15 cellular contexts compared by ENCODE assay signal in genomic region chr6:45494734-45495133, GRCh38.
DNase-seq lines count a peak whose midpoint lies in the region; ATAC-seq lines count a peak whose summit lies in the region.
"Had no signal": no experiment of that assay in that cellular context is flagged by ENCODE, and none has a peak within 500 bp of the region (broad histone marks: within the 10 kb centered on the region; RNA-seq: fewer than 3 reads in every experiment).

No MANE protein-coding gene starts in this region.

- no peak overlapping the region for H4K91ac ChIP-seq in trophoblast cell (ENCODE audit: low read depth, low read length)

- peaks cover 23 to 52% (median 42%) of the 10 kb centered on the region in 4 donors for H3K4me1 Mint-ChIP-seq in CD4-positive, CD25-positive, alpha-beta regulatory T cell
- H3K4me1 Mint-ChIP-seq in T-cell: peaks cover 49 to 63% (median 55%) of the 10 kb centered on the region in 3 donors
- H3K4me1 Mint-ChIP-seq in central memory CD8-positive, alpha-beta T cell: peaks cover 39% of the 10 kb centered on the region

- H2BK120ac ChIP-seq in trophoblast cell (ENCODE audit: insufficient read depth, low read length, poor library complexity): no peak overlapping the region

- H3K27me3 ChIP-seq in CD4-positive, CD25-positive, alpha-beta regulatory T cell (ENCODE audit: control insufficient read depth, insufficient read depth, low read length): no peaks in the 10 kb centered on the region
- H3K27me3 ChIP-seq in trophoblast cell (ENCODE audit: insufficient read depth, low read length): no peaks in the 10 kb centered on the region

- H2AK5ac ChIP-seq in trophoblast cell (ENCODE audit: low read length): no peak overlapping the region

- no peak overlapping the region for H3K27ac ChIP-seq in CD4-positive, CD25-positive, alpha-beta regulatory T cell (ENCODE audit: insufficient read depth, low read length, poor library complexity, severe bottlenecking)
- no peak overlapping the region for H3K27ac ChIP-seq in trophoblast cell (ENCODE audit: low read depth, low read length)

- H3K23ac ChIP-seq in trophoblast cell (ENCODE audit: low read length): no peak overlapping the region

- no peak overlapping the region for H3K4me2 ChIP-seq in trophoblast cell (ENCODE audit: low read length)

- peak overlapping the region; percentile 20 for H3K4me3 ChIP-seq in CD4-positive, CD25-positive, alpha-beta regulatory T cell (ENCODE audit: low read depth, low read length)
- H3K4me3 ChIP-seq in trophoblast cell (ENCODE audit: low read depth, low read length): no peak overlapping the region

- no peak overlapping the region for H2AFZ ChIP-seq in trophoblast cell (ENCODE audit: insufficient read depth, low read length, poor library complexity)

- peaks cover 32% of the 10 kb centered on the region for H3K4me1 ChIP-seq in CD4-positive, CD25-positive, alpha-beta regulatory T cell (ENCODE audit: control insufficient read depth, insufficient read depth, low read length, poor library complexity, severe bottlenecking)
- H3K4me1 ChIP-seq in trophoblast cell (ENCODE audit: control insufficient read depth in 1 of 2, insufficient read depth in 2 of 2, low read length in 2 of 2): no peaks in the 10 kb centered on the region

- no peaks in the 10 kb centered on the region for H3K9me3 Mint-ChIP-seq in CD4-positive, CD25-positive, alpha-beta regulatory T cell
- no peaks in the 10 kb centered on the region for H3K9me3 Mint-ChIP-seq in T-cell
- H3K9me3 Mint-ChIP-seq in central memory CD8-positive, alpha-beta T cell: no peaks in the 10 kb centered on the region

- peak overlapping the region in 3 of 4 donors; percentile 6 to 52 (median 14) for H3K4me3 Mint-ChIP-seq in CD4-positive, CD25-positive, alpha-beta regulatory T cell
- peak overlapping the region in 1 of 3 donors; percentile 55 for H3K4me3 Mint-ChIP-seq in T-cell
- no peak overlapping the region for H3K4me3 Mint-ChIP-seq in central memory CD8-positive, alpha-beta T cell

- H2BK5ac ChIP-seq in trophoblast cell (ENCODE audit: low read depth, low read length, poor library complexity): no peak overlapping the region

- peak overlapping the region; percentile 64 to 74 (median 72) for H3K27ac Mint-ChIP-seq in CD4-positive, CD25-positive, alpha-beta regulatory T cell
- H3K27ac Mint-ChIP-seq in T-cell: peak overlapping the region; percentile 81 to 90
- peak overlapping the region; percentile 13 for H3K27ac Mint-ChIP-seq in central memory CD8-positive, alpha-beta T cell (ENCODE audit: low read depth)

- H3K9ac ChIP-seq in trophoblast cell (ENCODE audit: low read length): no peak overlapping the region

- ATAC-seq in CD4-positive, CD25-positive, alpha-beta regulatory T cell (ENCODE audit: low read depth in 2 of 2): peak; percentile 61 to 63
- peak; percentile 73 to 84 (median 80) for ATAC-seq in T-cell (replicated peaks in 1 of 4)
- peak; percentile 72 for ATAC-seq in central memory CD8-positive, alpha-beta T cell (replicated peaks; ENCODE audit: extremely low read depth, poor library complexity, severe bottlenecking)
- no peak for ATAC-seq in HG03521 (IDR thresholded peaks at IDR 0.05; ENCODE audit: unreplicated experiment)
- ATAC-seq: HCT116, left lobe of liver, SK-N-SH treated with all-trans-retinoic acid at 6 μM for 48 hours had no signal

- WGBS in trophoblast cell (ENCODE audit: extremely low coverage, insufficient coverage, insufficient read length): no CpG with 5 or more reads among the region's 3 CpGs

- CTCF ChIA-PET in T-cell (lab: Charles Lee): no interaction called here

- H3K36me3 ChIP-seq in CD4-positive, CD25-positive, alpha-beta regulatory T cell (ENCODE audit: control insufficient read depth, insufficient read depth, low read length): peaks cover 9% of the 10 kb centered on the region
- peaks cover 0 to 1% of the 10 kb centered on the region in 2 experiments for H3K36me3 ChIP-seq in trophoblast cell (ENCODE audit: control insufficient read depth in 1 of 2, insufficient read depth in 2 of 2, low read length in 2 of 2)

- H3K9me3 ChIP-seq in CD4-positive, CD25-positive, alpha-beta regulatory T cell (ENCODE audit: control insufficient read depth in 2 of 2, low read length in 2 of 2): no peaks in the 10 kb centered on the region
- no peaks in the 10 kb centered on the region for H3K9me3 ChIP-seq in trophoblast cell (ENCODE audit: insufficient read depth, low read depth, low read length)

- H4K12ac ChIP-seq in trophoblast cell (ENCODE audit: low read depth, low read length): no peak overlapping the region

- no peaks in the 10 kb centered on the region for H3K79me1 ChIP-seq in trophoblast cell (ENCODE audit: low read length)

- H3K27me3 Mint-ChIP-seq in CD4-positive, CD25-positive, alpha-beta regulatory T cell: no peaks in the 10 kb centered on the region
- no peaks in the 10 kb centered on the region for H3K27me3 Mint-ChIP-seq in T-cell
- no peaks in the 10 kb centered on the region for H3K27me3 Mint-ChIP-seq in central memory CD8-positive, alpha-beta T cell

- no peak overlapping the region for H4K8ac ChIP-seq in trophoblast cell (ENCODE audit: low read depth, low read length)

- H3K36me3 Mint-ChIP-seq in CD4-positive, CD25-positive, alpha-beta regulatory T cell: peaks cover 7% of the 10 kb centered on the region
- peaks cover 8% of the 10 kb centered on the region for H3K36me3 Mint-ChIP-seq in T-cell
- peaks cover 7% of the 10 kb centered on the region for H3K36me3 Mint-ChIP-seq in central memory CD8-positive, alpha-beta T cell (ENCODE audit: insufficient read depth)

- H2BK12ac ChIP-seq in trophoblast cell (ENCODE audit: low read length): no peak overlapping the region

- no peak overlapping the region for H3K18ac ChIP-seq in trophoblast cell (ENCODE audit: low read length)

- H3K4ac ChIP-seq in trophoblast cell (ENCODE audit: low read depth, low read length): no peak overlapping the region

- H3K14ac ChIP-seq in trophoblast cell (ENCODE audit: low read length): no peak overlapping the region

- DNase-seq in CD4-positive, CD25-positive, alpha-beta regulatory T cell: peak in 2 of 3 donors; percentile 18 to 66
- DNase-seq in CMK (ENCODE audit: low read depth) (peak; percentile 31), T-cell (peak in 17 of 34 experiments; percentile 3 to 33 (median 13)), NCI-H446 treated with DMSO at 0.1 percent for 48 hours (lab: John Stamatoyannopoulos, UW) (no peak), trophoblast cell (no peak)
- no peak for DNase-seq in central memory CD8-positive, alpha-beta T cell (ENCODE audit: low spot score in 2 of 2)
- no peak for DNase-seq in stimulated activated naive CD4-positive, alpha-beta T cell treated with Interleukin-2 at 50 U/mL for 16 hours (lab: John Stamatoyannopoulos, UW)
- DNase-seq: activated CD4-positive, CD25-positive, alpha-beta regulatory T cell; effector CD8-positive, alpha-beta T cell; IMR-90; NCI-H1436 treated with DMSO at 0.1 percent for 48 hours had no signal

- POLR2A ChIA-PET in T-cell (lab: Charles Lee): no interaction called here

- no peaks in the 10 kb centered on the region for H3K79me2 ChIP-seq in trophoblast cell (ENCODE audit: control insufficient read depth, insufficient read depth, low read length, poor library complexity)

Comparison
In these comparisons a context has a peak if more than half of its experiments do, and no peak if none do; other contexts are left out.
1. DNase-seq: peak in CD4-positive, CD25-positive, alpha-beta regulatory T cell (2 of 3) and CMK (single experiment); none in central memory CD8-positive, alpha-beta T cell (0 of 2), NCI-H446 treated with DMSO at 0.1 percent for 48 hours (single experiment), trophoblast cell (0 of 2) and stimulated activated naive CD4-positive, alpha-beta T cell treated with Interleukin-2 at 50 U/mL for 16 hours (single experiment).
2. H3K27ac Mint-ChIP-seq: peak in every context shown above with its lines; median percentile 86 in T-cell; 72 in CD4-positive, CD25-positive, alpha-beta regulatory T cell; 13 in central memory CD8-positive, alpha-beta T cell.